8 cellular contexts compared by ENCODE assay signal in genomic region chr2:70085711-70086277, GRCh38. TPM values are rescaled to one million over a fixed set of nuclear protein-coding genes. Genes with fewer than 3 reads are reported as not detected.
DNase-seq lines count a peak whose midpoint lies in the region; ATAC-seq, FAIRE-seq and TF ChIP-seq lines count a peak whose summit lies in the region.

No MANE protein-coding gene starts in this region.

- peak; percentile 39 for FAIRE-seq in GM18507 (lab: Jason Lieb, UNC)

- no peaks in the 10 kb centered on the region for H3K27me3 Mint-ChIP-seq in osteocyte (ENCODE audit: unreplicated experiment)

- peak overlapping the region; percentile 86 for H3K4me3 Mint-ChIP-seq in osteocyte (ENCODE audit: unreplicated experiment)

- H3K4me1 Mint-ChIP-seq in osteocyte (ENCODE audit: unreplicated experiment): peaks cover 35% of the 10 kb centered on the region

- DNase-seq in GM18507 (ENCODE audit: extremely low spot score, insufficient read length, low read depth) (no peak), Panc1 (ENCODE audit: low read depth, low spot score) (no peak), osteocyte (ENCODE audit: extremely low spot score, unreplicated experiment) (no peak), T1000 (lab: John Stamatoyannopoulos, UW) (no peak), NCI-H2081 treated with DMSO at 0.1 percent for 48 hours (lab: John Stamatoyannopoulos, UW) (no peak)
- no peak for DNase-seq in effector CD4-positive, alpha-beta T cell

- H3K4me1 ChIP-seq in Panc1 (ENCODE audit: control insufficient read depth, insufficient read depth, low read length) (peaks cover 29% of the 10 kb centered on the region), endocrine pancreas (ENCODE audit: control insufficient read depth, insufficient read depth, low read length) (peaks cover 17% of the 10 kb centered on the region)

- H3K9me3 ChIP-seq in Panc1 (ENCODE audit: control insufficient read depth, insufficient read depth, low read depth, low read length): no peaks in the 10 kb centered on the region
- no peaks in the 10 kb centered on the region for H3K9me3 ChIP-seq in endocrine pancreas (ENCODE audit: control insufficient read depth, low read length)

- BruUV-seq in Panc1 (replicated peaks; lab: Mats Ljungman, UMichigan): TSS peak; percentile 87

- no peaks in the 10 kb centered on the region for H3K27me3 ChIP-seq in Panc1 (ENCODE audit: control insufficient read depth, insufficient read depth, low read length)
- no peaks in the 10 kb centered on the region for H3K27me3 ChIP-seq in endocrine pancreas (ENCODE audit: control insufficient read depth, insufficient read depth, low read length)

- in situ Hi-C loops in Panc1 (cut with HindIII; ENCODE audit: low pct_unique_long_range_greater_than_20kb, low sequenced_read_pairs): no loop called here

- no peak for ATAC-seq in Panc1
- no peak for ATAC-seq in HG03108 (IDR thresholded peaks at IDR 0.05; ENCODE audit: unreplicated experiment)

- H3K27ac Mint-ChIP-seq in osteocyte (ENCODE audit: unreplicated experiment): peak overlapping the region; percentile 100

- TF ChIP-seq CTCF in Panc1 (IDR thresholded peaks at IDR 0.05) (no peak), osteocyte (IDR thresholded peaks at IDR 0.05) (no peak)

- intact Hi-C loops in Panc1 (cut with micrococcal nuclease; ENCODE audit: unreplicated experiment): loop anchor here (5.0 kb wide), 1 partner anchor 57 kb away; no protein-coding TSS in a partner anchor

- CTCF ChIA-PET in Panc1 (lab: Charles Lee): no interaction called here

- H3K9me3 Mint-ChIP-seq in osteocyte (ENCODE audit: unreplicated experiment): no peaks in the 10 kb centered on the region

- H3K36me3 Mint-ChIP-seq in osteocyte (ENCODE audit: unreplicated experiment): peaks cover 33% of the 10 kb centered on the region

- H3K36me3 ChIP-seq in Panc1 (ENCODE audit: control insufficient read depth, insufficient read depth, low read length) (peaks cover 22% of the 10 kb centered on the region), endocrine pancreas (ENCODE audit: control insufficient read depth, insufficient read depth, low read length) (no peaks in the 10 kb centered on the region)

- H3K27ac ChIP-seq in Panc1 (ENCODE audit: low read length): peak overlapping the region; percentile 100

- H3K4me3 ChIP-seq in Panc1 (ENCODE audit: low read depth in 2 of 2, low read length in 2 of 2): peak overlapping the region; percentile 74 to 75
- H3K4me3 ChIP-seq in endocrine pancreas (ENCODE audit: control insufficient read depth, insufficient read depth, low read length): peak overlapping the region; percentile 33

- POLR2A ChIA-PET in Panc1 (lab: Charles Lee): interaction anchor here (0.9 kb wide), 1 partner anchor 38 kb away, joined by 4 read pairs; no protein-coding TSS in a partner anchor

- H3K9ac ChIP-seq in endocrine pancreas (ENCODE audit: control insufficient read depth, insufficient read depth, low read length): peak overlapping the region; percentile 95

RNA-seq across cellular contexts. Expression of gene PCBP1, which starts 1.5 kb away (rescaled TPM):
- 276 TPM for total RNA-seq in Panc1 (2021; ENCODE audit: unreplicated experiment)
- polyA plus RNA-seq in Panc1 (2012; ENCODE audit: insufficient read length): 289 TPM
- 261 and 262 TPM in 2 replicates for total RNA-seq in osteocyte
